ENCODE assay signal across 20 cellular contexts in genomic region chr7:25139536-25139935, GRCh38. TPM values are rescaled to one million over a fixed set of nuclear protein-coding genes. Genes with fewer than 3 reads are reported as not detected.
A peak's percentile ranks its signal among the peaks of the same experiment; 100 is the strongest.
DNase-seq lines count a peak whose midpoint lies in the region; ATAC-seq and TF ChIP-seq lines count a peak whose summit lies in the region.
"Had no signal": no experiment of that assay in that cellular context is flagged by ENCODE, and none has a peak within 500 bp of the region (broad histone marks: within the 10 kb centered on the region; RNA-seq: fewer than 3 reads in every experiment).

No MANE protein-coding gene starts in this region.

- H3K9ac ChIP-seq in SK-N-MC (ENCODE audit: insufficient read length) (no peak overlapping the region), colonic mucosa (ENCODE audit: low read depth in 2 of 2, low read length in 2 of 2) (no peak overlapping the region)
- H3K9ac ChIP-seq: BLaER1 treated with 17β-estradiol and CSF1 and Interleukin-3, amounts not matched to agents 10 nM and 100 nM had no signal

- TF ChIP-seq EP300 in transverse colon (IDR thresholded peaks at IDR 0.05; ENCODE audit: low read depth), result no peak

- H3K36me3 Mint-ChIP-seq in type B pancreatic cell, result no peaks in the 10 kb centered on the region

- H3K27ac ChIP-seq in SK-N-MC (peak overlapping the region; percentile 59; the same call in 1 of the 2 replicates), colonic mucosa (peak overlapping the region; percentile 25), transverse colon (peak overlapping the region in 3 of 4 donors; percentile 8 to 60 (median 37))
- H3K27ac ChIP-seq: BLaER1 treated with 17β-estradiol and CSF1 and Interleukin-3, amounts not matched to agents 10 nM and 100 nM; C4-2B had no signal

- H3K4me3 ChIP-seq in SK-N-MC (no peak overlapping the region), colonic mucosa (no peak overlapping the region), mucosa of descending colon (no peak overlapping the region), transverse colon (no peak overlapping the region)
- H3K4me3 ChIP-seq: BLaER1 treated with 17β-estradiol and CSF1 and Interleukin-3, amounts not matched to agents 10 nM and 100 nM had no signal

- no peak overlapping the region for H3K4me3 Mint-ChIP-seq in type B pancreatic cell
- H3K4me3 Mint-ChIP-seq: B cell; CD4-positive, alpha-beta T cell; CD8-positive, alpha-beta T cell had no signal

- DNase-seq in SK-N-MC (ENCODE audit: low read depth, low spot score) (no peak), colonic mucosa (no peak), mucosa of descending colon (no peak), transverse colon (no peak), type B pancreatic cell (ENCODE audit: extremely low spot score, unreplicated experiment) (no peak), mesenteric fat pad (ENCODE audit: low spot score) (no peak)
- DNase-seq in activated CD4-positive, alpha-beta T cell treated with anti-CD3 and anti-CD28 coated beads, Interleukin-2, amount 50 U/mL, for 4 hours, result no peak
- DNase-seq: 8988T; ACHN; AML-193; Caco-2; Calu3; CD4-positive, alpha-beta T cell; CD8-positive, alpha-beta T cell; DMS79 treated with DMSO at 0.1 percent for 48 hours; GF-D8 had no signal

- H3K9me3 ChIP-seq in SK-N-MC (ENCODE audit: low read depth, low read length) (no peaks in the 10 kb centered on the region), colonic mucosa (no peaks in the 10 kb centered on the region), mucosa of descending colon (no peaks in the 10 kb centered on the region), transverse colon (no peaks in the 10 kb centered on the region)
- H3K9me3 ChIP-seq: BLaER1 treated with 17β-estradiol and CSF1 and Interleukin-3, amounts not matched to agents 10 nM and 100 nM; Caco-2 had no signal

- H3K27ac Mint-ChIP-seq in type B pancreatic cell, result no peak overlapping the region
- H3K27ac Mint-ChIP-seq: B cell; CD4-positive, alpha-beta T cell; CD8-positive, alpha-beta T cell had no signal

- no peaks in the 10 kb centered on the region for H3K27me3 ChIP-seq in colonic mucosa
- no peaks in the 10 kb centered on the region for H3K27me3 ChIP-seq in transverse colon
- H3K27me3 ChIP-seq: BLaER1 treated with 17β-estradiol and CSF1 and Interleukin-3, amounts not matched to agents 10 nM and 100 nM had no signal

- no peaks in the 10 kb centered on the region for H3K4me1 Mint-ChIP-seq in type B pancreatic cell (ENCODE audit: unreplicated experiment)
- H3K4me1 Mint-ChIP-seq: B cell had no signal

- H3K9me3 Mint-ChIP-seq in type B pancreatic cell, result no peaks in the 10 kb centered on the region
- H3K9me3 Mint-ChIP-seq: CD4-positive, alpha-beta T cell; CD8-positive, alpha-beta T cell had no signal

- H3K36me3 ChIP-seq in SK-N-MC (ENCODE audit: insufficient read depth, low read length) (no peaks in the 10 kb centered on the region), colonic mucosa (no peaks in the 10 kb centered on the region), mucosa of descending colon (ENCODE audit: low read depth) (no peaks in the 10 kb centered on the region), transverse colon (no peaks in the 10 kb centered on the region)

- in situ Hi-C loops in transverse colon (cut with MboI; ENCODE audit: low pct_ligation_motif_present in 1 of 4, low pct_unique_long_range_greater_than_20kb in 1 of 4, low sequenced_read_pairs in 3 of 4), result no loop called here

- no peaks in the 10 kb centered on the region for H3K4me1 ChIP-seq in colonic mucosa
- H3K4me1 ChIP-seq in mucosa of descending colon (ENCODE audit: low read depth), result no peaks in the 10 kb centered on the region
- H3K4me1 ChIP-seq in transverse colon, result peaks cover 0 to 27% (median 4%) of the 10 kb centered on the region in 4 donors

- intact Hi-C loops in colonic mucosa (cut with DNase I) (no loop called here), mucosa of descending colon (cut with DNase I, micrococcal nuclease) (no loop called here), transverse colon (cut with DNase I; ENCODE audit: low total_unique reads) (no loop called here)

- TF ChIP-seq POLR2A in transverse colon (IDR thresholded peaks at IDR 0.05), result no peak

- ATAC-seq in mucosa of descending colon, result peak; percentile 70
- ATAC-seq in GM21737 (IDR thresholded peaks at IDR 0.05; ENCODE audit: unreplicated experiment), result no peak
- ATAC-seq: CD8-positive, alpha-beta T cell had no signal

- H3K27me3 Mint-ChIP-seq in type B pancreatic cell, result no peaks in the 10 kb centered on the region
- H3K27me3 Mint-ChIP-seq: B cell; CD4-positive, alpha-beta T cell had no signal

- no peak for TF ChIP-seq CTCF in colonic mucosa (IDR thresholded peaks at IDR 0.05)
- TF ChIP-seq CTCF in mucosa of descending colon (IDR thresholded peaks at IDR 0.05), result no peak
- no peak for TF ChIP-seq CTCF in transverse colon (IDR thresholded peaks at IDR 0.05)
- no peak for TF ChIP-seq CTCF in type B pancreatic cell (conservative IDR thresholded peaks at IDR 0.05)

- 49 to 64% methylated on average over 1 of the region's 1 CpG for WGBS in transverse colon (ENCODE audit: low coverage in 1 of 2), 2 donors

RNA-seq across cellular contexts. Expression of gene CYCS, which starts 14.5 kb away (rescaled TPM):
- total RNA-seq in colonic mucosa (100 to 1,000 TPM; 344 to 371 TPM), mucosa of descending colon (100 to 1,000 TPM; 219 to 360 (median 339) TPM), transverse colon (100 to 1,000 TPM in 2 of 4 donors, 10 to 100 TPM in 2; 29.9 to 129 (median 66.8) TPM), type B pancreatic cell (ENCODE audit: low replicate concordance) (111 and 150 TPM in 2 replicates), mesenteric fat pad (107 TPM)
